37 cellular contexts compared by ENCODE assay signal in genomic region chr11:113408206-113408605, GRCh38. TPM values are rescaled to one million over a fixed set of nuclear protein-coding genes. Genes with fewer than 3 reads are reported as not detected.
"Had no signal": no experiment of that assay in that cellular context is flagged by ENCODE, and none has a peak within 500 bp of the region (broad histone marks: within the 10 kb centered on the region; RNA-seq: fewer than 3 reads in every experiment).

No MANE protein-coding gene starts in this region.

- DNase-seq: activated B cell treated with CpG ODN at 0.5 μM for 24 hours; activated CD4-positive, alpha-beta memory T cell treated with anti-CD3 and anti-CD28 coated beads for 36 hours; activated CD4-positive, alpha-beta T cell treated with anti-CD3 and anti-CD28 coated beads for 4 hours; activated CD4-positive, alpha-beta T cell treated with anti-CD3 and anti-CD28 coated beads, Interleukin-2, amount 10 ng/mL, durations not matched to agents 24 days and 14 days; activated CD4-positive, alpha-beta T cell treated with anti-CD3 and anti-CD28 coated beads, Interleukin-2, amount 50 U/mL, for 1 hour; activated CD4-positive, alpha-beta T cell treated with anti-CD3 and anti-CD28 coated beads, Interleukin-2, amount 50 U/mL, for 4 hours; activated CD4-positive, CD25-positive, alpha-beta regulatory T cell treated with anti-CD3 and anti-CD28 coated beads, Interleukin-2, amount 50 U/mL, for 72 hours; activated CD8-positive, alpha-beta memory T cell treated with anti-CD3 and anti-CD28 coated beads, Interleukin-2, amount 50 U/mL, for 4 hours; activated CD8-positive, alpha-beta T cell treated with anti-CD3 and anti-CD28 coated beads for 36 hours; activated effector memory CD4-positive, alpha-beta T cell treated with anti-CD3 and anti-CD28 coated beads, Interleukin-2, amount 50 U/mL, for 16 hours; activated gamma-delta T cell treated with Interleukin-2 at 50 U/mL for 16 hours; activated naive CD4-positive, alpha-beta T cell; activated naive CD4-positive, alpha-beta T cell treated with anti-CD3 and anti-CD28 coated beads for 36 hours; activated naive CD4-positive, alpha-beta T cell treated with anti-CD3 and anti-CD28 coated beads, Interleukin-2, amount 50 U/mL, for 16 hours; activated naive CD8-positive, alpha-beta T cell treated with anti-CD3 and anti-CD28 coated beads for 36 hours; activated T-cell treated with anti-CD3 and anti-CD28 coated beads for 4 hours; activated T-cell treated with anti-CD3 and anti-CD28 coated beads, Interleukin-2, amount 50 U/mL, for 1 hour; activated T-cell treated with anti-CD3 and anti-CD28 coated beads, Interleukin-2, amount 50 U/mL, for 4 hours; activated T-cell treated with anti-CD3 and anti-CD28 coated beads, Interleukin-2, amount 50 U/mL, for 72 hours; adrenal gland; amniotic stem cell; aorta; body of pancreas; brain microvascular endothelial cell; central memory CD4-positive, alpha-beta T cell; T-helper 1 cell; T-helper 2 cell; T-helper 9 cell had no signal

- ATAC-seq: activated CD8-positive, alpha-beta T cell treated with anti-CD3 and anti-CD28 coated beads for 36 hours; activated naive CD4-positive, alpha-beta T cell treated with anti-CD3 and anti-CD28 coated beads, Interleukin-2, amount 50 U/mL, for 72 hours; activated T-cell treated with anti-CD3 and anti-CD28 coated beads, Interleukin-2, amount 50 U/mL, for 4 hours; activated T-cell treated with anti-CD3 and anti-CD28 coated beads, Interleukin-2, amount 50 U/mL, for 72 hours; activated T-helper 17 cell treated with anti-CD3 and anti-CD28 coated beads, Interleukin-2, amount 50 U/mL, for 72 hours; body of pancreas had no signal

- H3K4me3 Mint-ChIP-seq: activated B cell treated with CpG ODN at 0.5 μM for 24 hours; activated CD4-positive, alpha-beta memory T cell treated with anti-CD3 and anti-CD28 coated beads for 36 hours; activated CD4-positive, alpha-beta T cell treated with anti-CD3 and anti-CD28 coated beads, Interleukin-2, amount 10 ng/mL, durations not matched to agents 24 days and 14 days; activated CD8-positive, alpha-beta T cell treated with anti-CD3 and anti-CD28 coated beads for 36 hours; activated naive CD4-positive, alpha-beta T cell treated with anti-CD3 and anti-CD28 coated beads for 36 hours; activated naive CD8-positive, alpha-beta T cell treated with anti-CD3 and anti-CD28 coated beads for 36 hours; activated T-cell treated with anti-CD3 and anti-CD28 coated beads, Interleukin-2, amount 50 U/mL, for 4 hours; activated T-cell treated with anti-CD3 and anti-CD28 coated beads, Interleukin-2, amount 50 U/mL, for 72 hours; activated T-helper 1 cell treated with anti-CD3 and anti-CD28 coated beads, Interleukin-12 subunit alpha, Interleukin-12 subunit beta, Interleukin-2, Interleukin-4 antibody, amounts not matched to agents 30 ng/mL and 10 ng/mL and 1 ng/mL, durations not matched to agents 14 hours and 24 hours and 36 hours; activated T-helper 17 cell treated with anti-CD3 and anti-CD28 coated beads, Interleukin-2, amount 50 U/mL, for 72 hours; T-helper 1 cell treated with Interleukin-12 subunit alpha and Interleukin-12 subunit beta and Interleukin-4 antibody, amounts not matched to agents 30 μg/mL and 1 μg/mL, for 36 hours; T-helper 2 cell treated with Interferon-gamma antibody and Interleukin-4, amounts not matched to agents 5 μg/mL and 100 μg/mL, for 36 hours had no signal

- H3K27me3 ChIP-seq: adrenal gland, body of pancreas, brain microvascular endothelial cell, cardiac muscle cell had no signal

- H3K27me3 Mint-ChIP-seq: activated CD4-positive, alpha-beta T cell treated with anti-CD3 and anti-CD28 coated beads, Interleukin-2, amount 10 ng/mL, durations not matched to agents 24 days and 14 days; activated CD8-positive, alpha-beta T cell treated with anti-CD3 and anti-CD28 coated beads for 36 hours; activated naive CD8-positive, alpha-beta T cell treated with anti-CD3 and anti-CD28 coated beads for 36 hours had no signal

- H3K36me3 Mint-ChIP-seq: activated CD4-positive, alpha-beta memory T cell treated with anti-CD3 and anti-CD28 coated beads for 36 hours; activated naive CD4-positive, alpha-beta T cell treated with anti-CD3 and anti-CD28 coated beads, Interleukin-2, amount 50 U/mL, for 72 hours; activated naive CD8-positive, alpha-beta T cell treated with anti-CD3 and anti-CD28 coated beads for 36 hours had no signal

- H3K36me3 ChIP-seq: adrenal gland, brain microvascular endothelial cell, cardiac muscle cell had no signal

- H3K4me1 ChIP-seq: adrenal gland, body of pancreas had no signal

- H3K4me3 ChIP-seq: adrenal gland, body of pancreas, cardiac muscle cell had no signal

- H3K27ac ChIP-seq: adrenal gland, body of pancreas, brain microvascular endothelial cell, cardiac muscle cell, VCaP had no signal

- H3K9me3 Mint-ChIP-seq: activated B cell treated with CpG ODN at 0.5 μM for 24 hours; activated CD4-positive, alpha-beta memory T cell treated with anti-CD3 and anti-CD28 coated beads for 36 hours; activated CD4-positive, alpha-beta T cell treated with anti-CD3 and anti-CD28 coated beads, Interleukin-2, amount 10 ng/mL, durations not matched to agents 24 days and 14 days; activated CD8-positive, alpha-beta T cell treated with anti-CD3 and anti-CD28 coated beads for 36 hours; activated naive CD4-positive, alpha-beta T cell treated with anti-CD3 and anti-CD28 coated beads for 36 hours; activated naive CD4-positive, alpha-beta T cell treated with anti-CD3 and anti-CD28 coated beads, Interleukin-2, amount 50 U/mL, for 72 hours; activated naive CD8-positive, alpha-beta T cell treated with anti-CD3 and anti-CD28 coated beads for 36 hours; activated T-cell treated with anti-CD3 and anti-CD28 coated beads, Interleukin-2, amount 50 U/mL, for 4 hours; activated T-cell treated with anti-CD3 and anti-CD28 coated beads, Interleukin-2, amount 50 U/mL, for 72 hours; activated T-helper 1 cell treated with anti-CD3 and anti-CD28 coated beads, Interleukin-12 subunit alpha, Interleukin-12 subunit beta, Interleukin-2, Interleukin-4 antibody, amounts not matched to agents 30 ng/mL and 10 ng/mL and 1 ng/mL, durations not matched to agents 14 hours and 24 hours and 36 hours; activated T-helper 17 cell treated with anti-CD3 and anti-CD28 coated beads, Interleukin-2, amount 50 U/mL, for 72 hours; T-helper 1 cell treated with Interleukin-12 subunit alpha and Interleukin-12 subunit beta and Interleukin-4 antibody, amounts not matched to agents 30 μg/mL and 1 μg/mL, for 36 hours; T-helper 2 cell treated with Interferon-gamma antibody and Interleukin-4, amounts not matched to agents 5 μg/mL and 100 μg/mL, for 36 hours had no signal

- H3K9me3 ChIP-seq: adrenal gland, body of pancreas had no signal

- H3K4me1 Mint-ChIP-seq: activated B cell treated with CpG ODN at 0.5 μM for 24 hours; activated CD4-positive, alpha-beta T cell treated with anti-CD3 and anti-CD28 coated beads, Interleukin-2, amount 10 ng/mL, durations not matched to agents 24 days and 14 days; activated naive CD8-positive, alpha-beta T cell treated with anti-CD3 and anti-CD28 coated beads for 36 hours; activated T-helper 17 cell treated with anti-CD3 and anti-CD28 coated beads, Interleukin-2, amount 50 U/mL, for 72 hours had no signal

- H3K27ac Mint-ChIP-seq: activated B cell treated with CpG ODN at 0.5 μM for 24 hours; activated CD4-positive, alpha-beta memory T cell treated with anti-CD3 and anti-CD28 coated beads for 36 hours; activated CD4-positive, alpha-beta T cell treated with anti-CD3 and anti-CD28 coated beads, Interleukin-2, amount 10 ng/mL, durations not matched to agents 24 days and 14 days; activated CD8-positive, alpha-beta T cell treated with anti-CD3 and anti-CD28 coated beads for 36 hours; activated naive CD4-positive, alpha-beta T cell treated with anti-CD3 and anti-CD28 coated beads for 36 hours; activated naive CD4-positive, alpha-beta T cell treated with anti-CD3 and anti-CD28 coated beads, Interleukin-2, amount 50 U/mL, for 72 hours; activated naive CD8-positive, alpha-beta T cell treated with anti-CD3 and anti-CD28 coated beads for 36 hours; activated T-cell treated with anti-CD3 and anti-CD28 coated beads, Interleukin-2, amount 50 U/mL, for 72 hours; activated T-helper 1 cell treated with anti-CD3 and anti-CD28 coated beads, Interleukin-12 subunit alpha, Interleukin-12 subunit beta, Interleukin-2, Interleukin-4 antibody, amounts not matched to agents 30 ng/mL and 10 ng/mL and 1 ng/mL, durations not matched to agents 14 hours and 24 hours and 36 hours; activated T-helper 17 cell treated with anti-CD3 and anti-CD28 coated beads, Interleukin-2, amount 50 U/mL, for 72 hours; T-helper 1 cell treated with Interleukin-12 subunit alpha and Interleukin-12 subunit beta and Interleukin-4 antibody, amounts not matched to agents 30 μg/mL and 1 μg/mL, for 36 hours; T-helper 2 cell treated with Interferon-gamma antibody and Interleukin-4, amounts not matched to agents 5 μg/mL and 100 μg/mL, for 36 hours had no signal

RNA-seq across cellular contexts. Expression of gene ANKK1, which starts 20.6 kb away (rescaled TPM):
- total RNA-seq: activated CD4-positive, alpha-beta T cell treated with anti-CD3 and anti-CD28 coated beads, Interleukin-2, amount 10 ng/mL, durations not matched to agents 24 days and 14 days; activated CD8-positive, alpha-beta T cell treated with anti-CD3 and anti-CD28 coated beads for 36 hours; activated T-helper 1 cell treated with anti-CD3 and anti-CD28 coated beads, Interleukin-12 subunit alpha, Interleukin-12 subunit beta, Interleukin-2, Interleukin-4 antibody, amounts not matched to agents 30 ng/mL and 10 ng/mL and 1 ng/mL, durations not matched to agents 14 hours and 24 hours and 36 hours; astrocyte; chondrocyte had no signal
